1 cellular context compared by ENCODE assay signal in the genomic region with DNA sequence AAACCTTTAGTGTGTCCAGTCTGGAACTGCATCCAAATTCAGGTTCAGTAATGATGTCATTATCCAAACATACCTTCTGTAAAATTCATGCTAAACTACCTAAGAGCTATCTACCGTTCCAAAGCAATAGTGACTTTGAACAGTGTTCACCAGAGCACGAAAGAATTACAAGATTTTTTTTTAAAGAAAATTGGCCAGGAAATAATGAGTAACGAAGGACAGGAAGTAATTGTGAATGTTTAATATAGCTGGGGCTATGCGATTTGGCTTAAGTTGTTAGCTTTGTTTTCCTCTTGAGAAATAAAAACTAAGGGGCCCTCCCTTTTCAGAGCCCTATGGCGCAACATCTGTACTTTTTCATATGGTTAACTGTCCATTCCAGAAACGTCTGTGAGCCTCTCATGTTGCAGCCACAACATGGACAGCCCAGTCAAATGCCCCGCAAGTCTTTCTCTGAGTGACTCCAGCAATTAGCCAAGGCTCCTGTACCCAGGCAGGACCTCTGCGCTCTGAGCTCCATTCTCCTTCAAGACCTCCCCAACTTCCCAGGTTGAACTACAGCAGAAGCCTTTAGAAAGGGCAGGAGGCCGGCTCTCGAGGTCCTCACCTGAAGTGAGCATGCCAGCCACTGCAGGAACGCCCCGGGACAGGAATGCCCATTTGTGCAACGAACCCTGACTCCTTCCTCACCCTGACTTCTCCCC.
TF ChIP-seq lines count a peak whose summit lies in the region.

No MANE protein-coding gene starts in this region.

TF ChIP-seq in H1, 55 proteins besides CTCF, POLR2A, EP300 and RAD21:
- no peak for TF ChIP-seq ZNF274 (IDR thresholded peaks at IDR 0.05; ENCODE audit: borderline replicate concordance, extremely low read depth, low read length)
- TF ChIP-seq CEBPB (IDR thresholded peaks at IDR 0.05; ENCODE audit: low read depth, low read length): peak; percentile 50; the same call in 1 of the 2 replicates
